Comparison of ENCODE assay signal across 22 cellular contexts in genomic region chr3:147614210-147614609, GRCh38.
DNase-seq lines count a peak whose midpoint lies in the region; ATAC-seq and TF ChIP-seq lines count a peak whose summit lies in the region.
"Had no signal": no experiment of that assay in that cellular context is flagged by ENCODE, and none has a peak within 500 bp of the region (broad histone marks: within the 10 kb centered on the region; RNA-seq: fewer than 3 reads in every experiment).

No MANE protein-coding gene starts in this region.

- H2BK12ac ChIP-seq in neuronal stem cell (ENCODE audit: low read length): no peak overlapping the region

- ATAC-seq in HG02798 (IDR thresholded peaks at IDR 0.05; ENCODE audit: poor library complexity, unreplicated experiment) (peak; percentile 37), GM21526 (IDR thresholded peaks at IDR 0.05; ENCODE audit: low FRiP score, unreplicated experiment) (no peak)
- ATAC-seq: CD8-positive, alpha-beta T cell; left lobe of liver; natural killer cell treated with Interleukin-12 subunit alpha and Interleukin-12 subunit beta and Interleukin-15 and Interleukin-18, amount 100 ng/mL, for 72 hours; psoas muscle; stimulated activated naive CD8-positive, alpha-beta T cell treated with anti-CD3 and anti-CD28 coated beads, Interleukin-15, Interleukin-2, amounts not matched to agents 100 U/mL and 50 U/mL, for 24 hours had no signal

- H3K4me1 ChIP-seq in neuronal stem cell (ENCODE audit: control insufficient read depth in 2 of 2, insufficient read depth in 1 of 2, low read depth in 1 of 2, low read length in 2 of 2): peaks cover 3 to 10% of the 10 kb centered on the region in 2 donors
- H3K4me1 ChIP-seq: colonic mucosa, psoas muscle, thyroid gland had no signal

- no peak overlapping the region for H4K91ac ChIP-seq in neuronal stem cell (ENCODE audit: low read depth, low read length, poor library complexity)

- H4K8ac ChIP-seq in neuronal stem cell (ENCODE audit: low read depth, low read length): no peak overlapping the region

- H2AK5ac ChIP-seq in neuronal stem cell (ENCODE audit: low read depth, low read length): no peak overlapping the region

- in situ Hi-C loops in G401 (cut with HindIII; ENCODE audit: low sequenced_read_pairs) (no loop called here), astrocyte of the spinal cord (cut with HindIII; ENCODE audit: low sequenced_read_pairs) (no loop called here)

- no peak overlapping the region for H3K23ac ChIP-seq in neuronal stem cell (ENCODE audit: low read depth, low read length, poor library complexity)

- no peak overlapping the region for H2BK15ac ChIP-seq in neuronal stem cell (ENCODE audit: low read length)

- no peak overlapping the region for H3K4ac ChIP-seq in neuronal stem cell (ENCODE audit: low read length)

- H3K27me3 ChIP-seq in neuronal stem cell (ENCODE audit: control insufficient read depth in 3 of 3, insufficient read depth in 3 of 3, low read depth in 1 of 3, low read length in 3 of 3): no peaks in the 10 kb centered on the region
- H3K27me3 ChIP-seq: colonic mucosa, thyroid gland had no signal

- H3K9me3 ChIP-seq in neuronal stem cell (replicated peaks in 1 of 2; ENCODE audit: control insufficient read depth in 2 of 2, insufficient read depth in 1 of 2, low read depth in 1 of 2, low read length in 2 of 2): no peaks in the 10 kb centered on the region
- H3K9me3 ChIP-seq: colonic mucosa, psoas muscle, thyroid gland had no signal

- H2BK120ac ChIP-seq in neuronal stem cell (ENCODE audit: low read depth, low read length): no peak overlapping the region

- no peak overlapping the region for H3K4me3 ChIP-seq in astrocyte of the spinal cord (ENCODE audit: low read depth, low read length)
- no peak overlapping the region for H3K4me3 ChIP-seq in neuronal stem cell (ENCODE audit: low read length in 2 of 2)
- H3K4me3 ChIP-seq: colonic mucosa, psoas muscle, skin epidermis, thyroid gland had no signal

- H3K9ac ChIP-seq in neuronal stem cell (ENCODE audit: low read depth, low read length, poor library complexity): no peak overlapping the region

- WGBS in neuronal stem cell (ENCODE audit: extremely low coverage in 2 of 2, insufficient read length in 2 of 2, insufficient replicate concordance in 1 of 2), 2 donors: no CpG with 5 or more reads among the region's 3 CpGs

- no peaks in the 10 kb centered on the region for H3K79me1 ChIP-seq in neuronal stem cell (ENCODE audit: low read depth, low read length)

- no peak overlapping the region for H2BK5ac ChIP-seq in neuronal stem cell (ENCODE audit: low read length)

- H3K14ac ChIP-seq in neuronal stem cell (ENCODE audit: low read length): no peak overlapping the region

- peak overlapping the region; percentile 27 for H2AFZ ChIP-seq in neuronal stem cell (ENCODE audit: low read length)

- no peak overlapping the region for H3K18ac ChIP-seq in neuronal stem cell (ENCODE audit: low read length)

- no peak overlapping the region for H3K4me2 ChIP-seq in neuronal stem cell (ENCODE audit: insufficient read depth, low read length, poor library complexity, severe bottlenecking)

- H3K36me3 ChIP-seq in neuronal stem cell (replicated peaks in 1 of 2; ENCODE audit: control insufficient read depth in 2 of 2, insufficient read depth in 2 of 2, low read length in 2 of 2): no peaks in the 10 kb centered on the region
- H3K36me3 ChIP-seq: colonic mucosa, thyroid gland had no signal

- TF ChIP-seq CTCF in astrocyte of the spinal cord (IDR thresholded peaks at IDR 0.05; ENCODE audit: low read depth, low read length): no peak

- DNase-seq in G401 (ENCODE audit: low spot score) (peak; percentile 76), astrocyte of the spinal cord (ENCODE audit: low read depth, low spot score) (peak; percentile 33), neuronal stem cell (ENCODE audit: low spot score) (no peak), HuH-7 (ENCODE audit: low spot score) (no peak), mesenteric fat pad (ENCODE audit: low spot score) (no peak)
- DNase-seq: activated CD4-positive, alpha-beta memory T cell treated with anti-CD3 and anti-CD28 coated beads, Interleukin-2, amount 10 ng/mL, durations not matched to agents 7 days and 5 days; activated naive CD4-positive, alpha-beta T cell treated with anti-CD3 and anti-CD28 coated beads for 36 hours; CD8-positive, alpha-beta T cell; colonic mucosa; glutamatergic neuron; MV-4-11; NCI-H1694 treated with DMSO at 0.1 percent for 48 hours; psoas muscle; stimulated activated CD4-positive, alpha-beta T cell treated with anti-CD3 and anti-CD28 coated beads, Interleukin-2, amount 100 ng/mL, for 48 hours; stimulated activated naive CD8-positive, alpha-beta T cell treated with anti-CD3 and anti-CD28 coated beads, Interleukin-15, Interleukin-2, amounts not matched to agents 100 U/mL and 50 U/mL, for 24 hours; T1000; thyroid gland had no signal

- no peak overlapping the region for H3K27ac ChIP-seq in neuronal stem cell (replicated peaks; ENCODE audit: low read length)
- H3K27ac ChIP-seq: colonic mucosa, psoas muscle, skin epidermis, thyroid gland had no signal

Comparison
In these comparisons a context has a peak if more than half of its experiments do, and no peak if none do; other contexts are left out.
1. DNase-seq: peak in G401 (single experiment) and astrocyte of the spinal cord (single experiment); none in neuronal stem cell (single experiment), HuH-7 (single experiment) and mesenteric fat pad (single experiment).